ENCODE assay signal across 24 cellular contexts in genomic region chr7:149727541-149728476, GRCh38. TPM values are rescaled to one million over a fixed set of nuclear protein-coding genes. Genes with fewer than 3 reads are reported as not detected.
DNase-seq lines count a peak whose midpoint lies in the region; ATAC-seq and TF ChIP-seq lines count a peak whose summit lies in the region.
"Had no signal": no experiment of that assay in that cellular context is flagged by ENCODE, and none has a peak within 500 bp of the region (broad histone marks: within the 10 kb centered on the region; RNA-seq: fewer than 3 reads in every experiment).

No MANE protein-coding gene starts in this region.

- no peak overlapping the region for H2BK15ac ChIP-seq in H9 (ENCODE audit: low read depth, low read length)

- H2BK12ac ChIP-seq in H9 (ENCODE audit: insufficient read length, low read depth, low read length): no peak overlapping the region

- intact Hi-C loops in prostate gland (cut with DNase I): no loop called here

- no peaks in the 10 kb centered on the region for H3K23me2 ChIP-seq in H9 (ENCODE audit: insufficient read length, low read depth, low read length, poor library complexity, severe bottlenecking)

- no peak for TF ChIP-seq CTCF in H9 (conservative IDR thresholded peaks at IDR 0.05)
- TF ChIP-seq CTCF in prostate gland (IDR thresholded peaks at IDR 0.05): no peak

- H3K56ac ChIP-seq in H9 (ENCODE audit: insufficient read length, low read depth, low read length): no peak overlapping the region

- H2AFZ ChIP-seq in H9 (ENCODE audit: low read length): no peak overlapping the region

- no peak overlapping the region for H3K4me2 ChIP-seq in H9 (ENCODE audit: insufficient read depth, insufficient read length, low read length)

- no peak overlapping the region for H3K27ac ChIP-seq in H9 (ENCODE audit: insufficient read length, low read depth, low read length)
- H3K27ac ChIP-seq in prostate gland: peak overlapping the region; percentile 39 to 74
- H3K27ac ChIP-seq: epithelial cell of prostate, foreskin keratinocyte, neutrophil, right lobe of liver had no signal

- H3K36me3 ChIP-seq in prostate gland: peaks cover 5 to 7% of the 10 kb centered on the region in 2 donors
- H3K36me3 ChIP-seq: neutrophil, right lobe of liver had no signal

- ATAC-seq in HG02759 (IDR thresholded peaks at IDR 0.05; ENCODE audit: unreplicated experiment): no peak
- ATAC-seq: foreskin keratinocyte; HepG2; stimulated activated memory B cell treated with anti-CD40 and anti-IgM and Interleukin-4, amounts not matched to agents 10 μg/mL and 1 μg/mL and 100 μg/mL, for 72 hours had no signal

- H3K4me1 ChIP-seq in H9 (ENCODE audit: insufficient read depth, low read length): no peaks in the 10 kb centered on the region
- H3K4me1 ChIP-seq in prostate gland (replicated peaks): peaks cover 19% of the 10 kb centered on the region
- H3K4me1 ChIP-seq: foreskin keratinocyte, right lobe of liver had no signal

- no peak overlapping the region for H3K4ac ChIP-seq in H9 (ENCODE audit: low read depth, low read length)

- H4K5ac ChIP-seq in H9 (ENCODE audit: insufficient read length, low read depth, low read length): no peak overlapping the region

- H3K27me3 ChIP-seq in H9 (ENCODE audit: insufficient read depth, low read length) (no peaks in the 10 kb centered on the region), prostate gland (replicated peaks; ENCODE audit: insufficient read depth) (no peaks in the 10 kb centered on the region)
- H3K27me3 ChIP-seq: foreskin keratinocyte, neutrophil, right lobe of liver had no signal

- no peaks in the 10 kb centered on the region for H3K9me3 ChIP-seq in H9 (ENCODE audit: control insufficient read depth, low read depth, low read length)
- no peaks in the 10 kb centered on the region for H3K9me3 ChIP-seq in prostate gland
- H3K9me3 ChIP-seq: neutrophil, right lobe of liver had no signal

- H3K9ac ChIP-seq in H9 (ENCODE audit: extremely low read depth, insufficient read length, low read length): no peak overlapping the region

- H3K18ac ChIP-seq in H9 (ENCODE audit: insufficient read length, low read depth, low read length): no peak overlapping the region

- peak; percentile 17 for DNase-seq in H9
- DNase-seq in SW480 (ENCODE audit: low spot score): peak; percentile 57
- DNase-seq in left kidney (ENCODE audit: low read depth, low spot score): peak; percentile 91
- DNase-seq in prostate gland (ENCODE audit: low spot score): peak; percentile 40
- no peak for DNase-seq in germinal center (ENCODE audit: low spot score)
- DNase-seq in NCI-H2029 (lab: John Stamatoyannopoulos, UW): no peak
- DNase-seq in activated CD8-positive, alpha-beta memory T cell treated with anti-CD3 and anti-CD28 coated beads, Interleukin-2, amount 50 U/mL, for 48 hours: no peak
- DNase-seq: activated gamma-delta T cell treated with Interleukin-2 at 50 U/mL for 16 hours; CD4-positive, CD25-positive, alpha-beta regulatory T cell; DMS 273 treated with DMSO at 0.1 percent for 48 hours; foreskin keratinocyte; HFFc6; NCI-H1417 treated with DMSO at 0.1 percent for 48 hours; NCI-H748 treated with DMSO at 0.1 percent for 48 hours; SHP77 treated with DMSO at 0.1 percent for 48 hours; T-helper 1 cell had no signal

- no peak overlapping the region for H3K14ac ChIP-seq in H9 (ENCODE audit: insufficient read depth, low read length)

- WGBS in H9 (ENCODE audit: extremely low coverage, insufficient read length, low lambda C conversion rate): no CpG with 5 or more reads among the region's 18 CpGs
- WGBS in prostate gland: 49% methylated on average over 12 of the region's 18 CpGs

- no peak for TF ChIP-seq POLR2A in prostate gland (IDR thresholded peaks at IDR 0.05)

- H2BK20ac ChIP-seq in H9 (ENCODE audit: low read depth, low read length, poor library complexity, severe bottlenecking): no peak overlapping the region

- no peak overlapping the region for H2AK5ac ChIP-seq in H9 (ENCODE audit: insufficient read length, low read length)

- no peaks in the 10 kb centered on the region for H3K79me1 ChIP-seq in H9 (ENCODE audit: insufficient read depth, low read depth, low read length, poor library complexity, severe bottlenecking)

- H3K36me3 Mint-ChIP-seq in H9 (ENCODE audit: insufficient read depth in 1 of 3, low read depth in 3 of 3): peaks cover 8 to 57% (median 43%) of the 10 kb centered on the region in 3 experiments

- no peak overlapping the region for H3K4me3 ChIP-seq in prostate gland
- H3K4me3 ChIP-seq: right lobe of liver had no signal

- no peak overlapping the region for H4K8ac ChIP-seq in H9 (replicated peaks; ENCODE audit: insufficient read length, low read depth, low read length)

- H2BK5ac ChIP-seq in H9 (ENCODE audit: insufficient read length, low read length): no peak overlapping the region

- no peak overlapping the region for H2BK120ac ChIP-seq in H9 (ENCODE audit: low read depth, low read length, poor library complexity, severe bottlenecking)

- H4K91ac ChIP-seq in H9 (ENCODE audit: insufficient read length, low read depth, low read length): no peak overlapping the region

- H4K20me1 ChIP-seq in H9 (ENCODE audit: control insufficient read depth, insufficient read depth, insufficient read length): no peaks in the 10 kb centered on the region

- H3K79me2 ChIP-seq in H9 (ENCODE audit: insufficient read depth, low read length): no peaks in the 10 kb centered on the region

- H3K27ac Mint-ChIP-seq in H9: no peak overlapping the region
- H3K27ac Mint-ChIP-seq: CD4-positive, CD25-positive, alpha-beta regulatory T cell; HFFc6; mesothelial cell of epicardium; stimulated activated memory B cell treated with anti-CD40 and anti-IgM and Interleukin-4, amounts not matched to agents 10 μg/mL and 1 μg/mL and 100 μg/mL, for 72 hours had no signal

- H3K23ac ChIP-seq in H9 (ENCODE audit: insufficient read length, low read depth, low read length): no peak overlapping the region

- no peaks in the 10 kb centered on the region for H3K27me3 Mint-ChIP-seq in H9 (ENCODE audit: low read depth)
- H3K27me3 Mint-ChIP-seq: CD4-positive, CD25-positive, alpha-beta regulatory T cell; stimulated activated memory B cell treated with anti-CD40 and anti-IgM and Interleukin-4, amounts not matched to agents 10 μg/mL and 1 μg/mL and 100 μg/mL, for 72 hours had no signal

- H3K9me3 Mint-ChIP-seq in H9: no peaks in the 10 kb centered on the region
- H3K9me3 Mint-ChIP-seq: CD4-positive, CD25-positive, alpha-beta regulatory T cell; HFFc6; mesothelial cell of epicardium; stimulated activated memory B cell treated with anti-CD40 and anti-IgM and Interleukin-4, amounts not matched to agents 10 μg/mL and 1 μg/mL and 100 μg/mL, for 72 hours had no signal

- H3K4me1 Mint-ChIP-seq in H9: no peaks in the 10 kb centered on the region
- H3K4me1 Mint-ChIP-seq: CD4-positive, CD25-positive, alpha-beta regulatory T cell; mesothelial cell of epicardium; stimulated activated memory B cell treated with anti-CD40 and anti-IgM and Interleukin-4, amounts not matched to agents 10 μg/mL and 1 μg/mL and 100 μg/mL, for 72 hours had no signal

- no peak overlapping the region for H3T11ph ChIP-seq in H9 (ENCODE audit: low read length)

- H3K4me3 Mint-ChIP-seq in H9: no peak overlapping the region; a peak in 1 of 5 replicates
- H3K4me3 Mint-ChIP-seq: CD4-positive, CD25-positive, alpha-beta regulatory T cell; HFFc6; mesothelial cell of epicardium; stimulated activated memory B cell treated with anti-CD40 and anti-IgM and Interleukin-4, amounts not matched to agents 10 μg/mL and 1 μg/mL and 100 μg/mL, for 72 hours had no signal

RNA-seq across cellular contexts. Expression of gene ZNF467, which starts 45.6 kb away (rescaled TPM):
- total RNA-seq in H9 (2021) (0.31 and 0.35 TPM in 2 replicates), prostate gland (1 to 10 TPM; 6.0 to 7.9 TPM)
- total RNA-seq: HepG2, kidney epithelial cell had no signal

Comparison
In these comparisons a context has a peak if more than half of its experiments do, and no peak if none do; other contexts are left out.
1. DNase-seq: peak in H9 (single experiment), SW480 (single experiment), left kidney (single experiment) and prostate gland (single experiment); none in germinal center (single experiment), NCI-H2029 (single experiment) and activated CD8-positive, alpha-beta memory T cell treated with anti-CD3 and anti-CD28 coated beads, Interleukin-2, amount 50 U/mL, for 48 hours (single experiment).